Comparison of ENCODE assay signal across 28 cellular contexts in genomic region chr3:195045481-195045880, GRCh38.
"Had no signal": no experiment of that assay in that cellular context is flagged by ENCODE, and none has a peak within 500 bp of the region (broad histone marks: within the 10 kb centered on the region; RNA-seq: fewer than 3 reads in every experiment).

No MANE protein-coding gene starts in this region.

- H3K4me1 Mint-ChIP-seq: activated CD8-positive, alpha-beta memory T cell treated with anti-CD3 and anti-CD28 coated beads, Interleukin-2, amount 10 ng/mL, durations not matched to agents 7 days and 5 days; activated naive CD8-positive, alpha-beta T cell treated with anti-CD3 and anti-CD28 coated beads for 36 hours had no signal

- H3K27ac ChIP-seq: brain microvascular endothelial cell, lower lobe of right lung, neutrophil, prostate gland, thoracic aorta, uterus had no signal

- H3K27me3 ChIP-seq: neutrophil, uterus had no signal

- H3K4me3 ChIP-seq: lower lobe of right lung, mucosa of descending colon, prostate gland, thoracic aorta, uterus had no signal

- H3K36me3 ChIP-seq: brain microvascular endothelial cell, lower lobe of right lung, neutrophil, prostate gland, thoracic aorta, uterus had no signal

- ATAC-seq: activated CD8-positive, alpha-beta memory T cell treated with anti-CD3 and anti-CD28 coated beads, Interleukin-2, amount 10 ng/mL, durations not matched to agents 7 days and 5 days; activated CD8-positive, alpha-beta T cell treated with anti-CD3 and anti-CD28 coated beads, Interleukin-2, amount 10 ng/mL, durations not matched to agents 7 days and 5 days; esophagus mucosa; left lobe of liver; lower lobe of right lung; mucosa of descending colon; T-helper 17 cell had no signal

- H3K9me3 Mint-ChIP-seq: activated naive CD4-positive, alpha-beta T cell treated with anti-CD3 and anti-CD28 coated beads for 36 hours; activated naive CD8-positive, alpha-beta T cell treated with anti-CD3 and anti-CD28 coated beads for 36 hours; activated T-helper 2 cell treated with anti-CD3 and anti-CD28 coated beads, Interferon-gamma antibody, Interleukin-2, Interleukin-4, amounts not matched to agents 10 μg/mL and 5 μg/mL and 100 μg/mL, durations not matched to agents 14 hours and 24 hours and 36 hours; natural killer cell treated with Interleukin-12 subunit alpha and Interleukin-12 subunit beta and Interleukin-15 and Interleukin-18, amount 100 ng/mL, for 72 hours had no signal

- H3K27ac Mint-ChIP-seq: activated CD8-positive, alpha-beta memory T cell treated with anti-CD3 and anti-CD28 coated beads, Interleukin-2, amount 10 ng/mL, durations not matched to agents 7 days and 5 days; activated CD8-positive, alpha-beta T cell treated with anti-CD3 and anti-CD28 coated beads, Interleukin-2, amount 10 ng/mL, durations not matched to agents 7 days and 5 days; activated naive CD4-positive, alpha-beta T cell treated with anti-CD3 and anti-CD28 coated beads for 36 hours; activated naive CD8-positive, alpha-beta T cell treated with anti-CD3 and anti-CD28 coated beads for 36 hours; activated T-helper 2 cell treated with anti-CD3 and anti-CD28 coated beads, Interferon-gamma antibody, Interleukin-2, Interleukin-4, amounts not matched to agents 10 μg/mL and 5 μg/mL and 100 μg/mL, durations not matched to agents 14 hours and 24 hours and 36 hours; natural killer cell treated with Interleukin-12 subunit alpha and Interleukin-12 subunit beta and Interleukin-15 and Interleukin-18, amount 100 ng/mL, for 72 hours; T-helper 17 cell had no signal

- H3K4me1 ChIP-seq: lower lobe of right lung, prostate gland, uterus had no signal

- H3K4me3 Mint-ChIP-seq: activated CD8-positive, alpha-beta memory T cell treated with anti-CD3 and anti-CD28 coated beads, Interleukin-2, amount 10 ng/mL, durations not matched to agents 7 days and 5 days; activated CD8-positive, alpha-beta T cell treated with anti-CD3 and anti-CD28 coated beads, Interleukin-2, amount 10 ng/mL, durations not matched to agents 7 days and 5 days; activated naive CD4-positive, alpha-beta T cell treated with anti-CD3 and anti-CD28 coated beads for 36 hours; activated naive CD8-positive, alpha-beta T cell treated with anti-CD3 and anti-CD28 coated beads for 36 hours; natural killer cell treated with Interleukin-12 subunit alpha and Interleukin-12 subunit beta and Interleukin-15 and Interleukin-18, amount 100 ng/mL, for 72 hours; T-helper 17 cell had no signal

- H3K36me3 Mint-ChIP-seq: activated CD8-positive, alpha-beta memory T cell treated with anti-CD3 and anti-CD28 coated beads, Interleukin-2, amount 10 ng/mL, durations not matched to agents 7 days and 5 days; activated naive CD8-positive, alpha-beta T cell treated with anti-CD3 and anti-CD28 coated beads for 36 hours; natural killer cell treated with Interleukin-12 subunit alpha and Interleukin-12 subunit beta and Interleukin-15 and Interleukin-18, amount 100 ng/mL, for 72 hours had no signal

- H3K27me3 Mint-ChIP-seq: activated naive CD8-positive, alpha-beta T cell treated with anti-CD3 and anti-CD28 coated beads for 36 hours had no signal

- DNase-seq: activated CD8-positive, alpha-beta memory T cell treated with anti-CD3 and anti-CD28 coated beads, Interleukin-2, amount 10 ng/mL, durations not matched to agents 7 days and 5 days; activated CD8-positive, alpha-beta T cell treated with anti-CD3 and anti-CD28 coated beads, Interleukin-2, amount 10 ng/mL, durations not matched to agents 7 days and 5 days; activated naive CD4-positive, alpha-beta T cell treated with anti-CD3 and anti-CD28 coated beads for 36 hours; activated naive CD8-positive, alpha-beta T cell treated with anti-CD3 and anti-CD28 coated beads for 36 hours; activated T-cell treated with anti-CD3 and anti-CD28 coated beads, Interleukin-2, amount 50 U/mL, for 48 hours; amniotic stem cell; brain microvascular endothelial cell; caudate nucleus; cortex of kidney; foreskin fibroblast; hippocampal formation; kidney glomerular epithelial cell; lower lobe of right lung; mucosa of descending colon; retina; stimulated activated CD4-positive, alpha-beta T cell treated with anti-CD3 and anti-CD28 coated beads, Interleukin-15, amount 100 ng/mL, for 24 hours; stimulated activated naive CD4-positive, alpha-beta T cell; T-helper 17 cell; T1000; trophoblast cell had no signal

- H3K9me3 ChIP-seq: lower lobe of right lung, mucosa of descending colon, neutrophil, prostate gland, thoracic aorta, uterus had no signal
